Comparison of ENCODE assay signal across 2 cellular contexts in genomic region chr11:46390331-46391171, GRCh38.
TF ChIP-seq lines count a peak whose summit lies in the region.

No MANE protein-coding gene starts in this region.

TF ChIP-seq in WTC11, 78 proteins besides CTCF, POLR2A, EP300 and RAD21:
- no peak for TF ChIP-seq SMAD3 (CRISPR knock-in tag; IDR thresholded peaks at IDR 0.05; ENCODE audit: borderline replicate concordance)
- TF ChIP-seq ZNF121 (CRISPR knock-in tag; IDR thresholded peaks at IDR 0.05), result 0 out of 2 replicates have a peak, but pooled peaks have one; percentile 1

TF ChIP-seq in HepG2, 621 proteins besides CTCF, POLR2A, EP300 and RAD21:
- TF ChIP-seq SETDB1 (CRISPR knock-in tag; IDR thresholded peaks at IDR 0.05; ENCODE audit: borderline replicate concordance), result no peak
- 0 out of 2 replicates have a peak, but pooled peaks have one; percentile 9 for TF ChIP-seq ZNF850 (CRISPR knock-in tag; conservative IDR thresholded peaks at IDR 0.05)
- 0 out of 2 replicates have a peak, but pooled peaks have one; percentile 44 for TF ChIP-seq NFKB2 (CRISPR knock-in tag; IDR thresholded peaks at IDR 0.05; ENCODE audit: borderline replicate concordance)
